Comparison of ENCODE assay signal across 31 cellular contexts in genomic region chr21:8997011-8997440, GRCh38.
"Had no signal": no experiment of that assay in that cellular context is flagged by ENCODE, and none has a peak within 500 bp of the region (broad histone marks: within the 10 kb centered on the region; RNA-seq: fewer than 3 reads in every experiment).

No MANE protein-coding gene starts in this region.

- H3K27ac ChIP-seq: adrenal gland, body of pancreas, cardiac muscle cell, colonic mucosa, epithelial cell of prostate, gastrocnemius medialis, hepatocyte, neutrophil, skin epidermis, thoracic aorta, VCaP had no signal

- H3K79me2 ChIP-seq: hepatocyte had no signal

- H3K9me3 ChIP-seq: adrenal gland, colonic mucosa, gastrocnemius medialis, neutrophil, thoracic aorta had no signal

- H3K4me1 ChIP-seq: adrenal gland, body of pancreas, colonic mucosa, gastrocnemius medialis had no signal

- H2AFZ ChIP-seq: hepatocyte had no signal

- H3K4me3 ChIP-seq: adrenal gland, body of pancreas, cardiac muscle cell, colonic mucosa, gastrocnemius medialis, hepatocyte, skin epidermis, thoracic aorta had no signal

- FAIRE-seq: endometrium, keratinocyte, urothelium cell line had no signal

- ATAC-seq: activated T-cell treated with anti-CD3 and anti-CD28 coated beads, Interleukin-2, amount 50 U/mL, for 72 hours; body of pancreas; gastrocnemius medialis; left colon; sciatic nerve; stimulated activated effector memory CD8-positive, alpha-beta T cell treated with anti-CD3 and anti-CD28 coated beads, Interleukin-12 subunit alpha, Interleukin-12 subunit beta, amount 100 ng/mL, for 72 hours had no signal

- H3K27me3 ChIP-seq: cardiac muscle cell, colonic mucosa, hepatocyte, neutrophil had no signal

- H3K36me3 ChIP-seq: adrenal gland, cardiac muscle cell, colonic mucosa, gastrocnemius medialis, neutrophil, thoracic aorta had no signal

- DNase-seq: activated CD4-positive, alpha-beta T cell treated with anti-CD3 and anti-CD28 coated beads for 4 hours; activated CD4-positive, alpha-beta T cell treated with anti-CD3 and anti-CD28 coated beads, Interleukin-2, amount 50 U/mL, for 4 hours; activated naive CD4-positive, alpha-beta T cell treated with anti-CD3 and anti-CD28 coated beads for 36 hours; activated naive CD8-positive, alpha-beta T cell treated with anti-CD3 and anti-CD28 coated beads for 36 hours; activated T-cell treated with anti-CD3 and anti-CD28 coated beads for 4 hours; activated T-cell treated with anti-CD3 and anti-CD28 coated beads, Interleukin-2, amount 50 U/mL, for 72 hours; adrenal gland; aorta; body of pancreas; cerebellar nuclear complex; colonic mucosa; effector CD8-positive, alpha-beta T cell; gastrocnemius medialis; left colon; naive B cell; nephron progenitor cell; stimulated activated CD4-positive, alpha-beta T cell treated with anti-CD3 and anti-CD28 coated beads, Interleukin-12 subunit alpha, Interleukin-12 subunit beta, amount 100 ng/mL, for 4 hours; stimulated activated CD4-positive, alpha-beta T cell treated with anti-CD3 and anti-CD28 coated beads, Interleukin-4, amount 100 ng/mL, for 24 hours; trophoblast cell had no signal

- H3K4me2 ChIP-seq: hepatocyte had no signal
